1 cellular context compared by ENCODE assay signal in genomic region chr12:6554990-6555691, GRCh38.
TF ChIP-seq lines count a peak whose summit lies in the region.

No MANE protein-coding gene starts in this region.

TF ChIP-seq in H1, 55 proteins besides CTCF, POLR2A, EP300 and RAD21:
- TF ChIP-seq HDAC6 (IDR thresholded peaks at IDR 0.05; ENCODE audit: low read depth, low read length) (no peak), HDAC2 (IDR thresholded peaks at IDR 0.05; ENCODE audit: borderline replicate concordance in 1 of 2, low read depth in 2 of 2, low read length in 2 of 2) (no peak), RBBP5 (IDR thresholded peaks at IDR 0.05; ENCODE audit: borderline replicate concordance, low read depth, low read length) (no peak), CHD1 (IDR thresholded peaks at IDR 0.05; ENCODE audit: low read depth, low read length) (no peak), E2F6 (IDR thresholded peaks at IDR 0.05) (no peak), TAF1 (IDR thresholded peaks at IDR 0.05; ENCODE audit: low read depth, low read length) (no peak), EGR1 (IDR thresholded peaks at IDR 0.05; ENCODE audit: borderline replicate concordance, low read depth, low read length) (no peak), RFX5 (IDR thresholded peaks at IDR 0.05; ENCODE audit: borderline replicate concordance, low read depth, low read length) (no peak), KDM1A (IDR thresholded peaks at IDR 0.05; ENCODE audit: borderline replicate concordance, low read length) (no peak), NANOG (IDR thresholded peaks at IDR 0.05; ENCODE audit: insufficient read depth, low read depth, low read length, poor library complexity, severe bottlenecking) (no peak), FOSL1 (IDR thresholded peaks at IDR 0.05; ENCODE audit: insufficient read depth, low read depth, low read length) (no peak), GTF2F1 (IDR thresholded peaks at IDR 0.05; ENCODE audit: borderline replicate concordance, low read depth, low read length) (no peak), YY1 (IDR thresholded peaks at IDR 0.05; ENCODE audit: low read depth, low read length) (no peak), JUN (IDR thresholded peaks at IDR 0.05; ENCODE audit: low read depth, low read length) (no peak), SP1 (IDR thresholded peaks at IDR 0.05; ENCODE audit: low read depth, low read length) (no peak), TCF12 (IDR thresholded peaks at IDR 0.05; ENCODE audit: low read depth, low read length) (no peak), RXRA (IDR thresholded peaks at IDR 0.05; ENCODE audit: insufficient read depth, low read depth, low read length) (no peak), USF2 (IDR thresholded peaks at IDR 0.05; ENCODE audit: low read length) (no peak)
